15 cellular contexts compared by ENCODE assay signal in the genomic region with DNA sequence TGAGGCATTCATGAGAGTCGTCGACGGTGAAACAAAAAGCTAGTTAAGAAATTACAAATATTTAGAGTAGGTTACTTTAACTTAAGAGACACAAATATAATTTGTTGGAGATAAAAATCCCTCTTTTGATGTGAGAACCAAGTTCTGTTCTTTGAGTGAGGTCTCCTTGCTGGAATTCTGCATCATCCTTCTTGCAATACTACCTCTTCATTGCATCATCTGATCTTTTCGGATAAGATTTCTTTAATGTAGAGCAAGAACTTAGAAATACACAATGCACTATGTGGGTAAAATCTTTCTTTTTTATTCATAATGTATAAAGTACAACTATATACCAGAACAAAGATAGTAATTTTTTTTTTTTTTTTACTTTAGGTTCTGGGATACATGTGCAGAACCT.
DNase-seq lines count a peak whose midpoint lies in the region; ATAC-seq, FAIRE-seq and TF ChIP-seq lines count a peak whose summit lies in the region.
"Had no signal": no experiment of that assay in that cellular context is flagged by ENCODE, and none has a peak within 500 bp of the region (broad histone marks: within the 10 kb centered on the region; RNA-seq: fewer than 3 reads in every experiment).

No MANE protein-coding gene starts in this region.

- no peak overlapping the region for H3K4ac ChIP-seq in mesenchymal stem cell (ENCODE audit: low read depth in 1 of 2, low read length in 2 of 2)

- no peak overlapping the region for H4K91ac ChIP-seq in mesenchymal stem cell (ENCODE audit: low read length)

- no peaks in the 10 kb centered on the region for H4K20me1 ChIP-seq in HCT116 (ENCODE audit: insufficient read depth)

- H3K27ac ChIP-seq in A549 (peak overlapping the region; percentile 59 to 77), HCT116 (ENCODE audit: low read depth, low read length) (no peak overlapping the region), mesenchymal stem cell (ENCODE audit: low read length, poor library complexity, severe bottlenecking) (peak overlapping the region; percentile 89)
- H3K27ac ChIP-seq: WERI-Rb-1 had no signal

- WGBS in A549 (ENCODE audit: missing lambda C conversion rate): 89% methylated on average over 4 of the region's 4 CpGs
- no CpG with 5 or more reads among the region's 4 CpGs for WGBS in mesenchymal stem cell

- CTCF ChIA-PET in A549 (lab: Yijun Ruan, JAX) (no interaction called here), HCT116 (lab: Charles Lee) (no interaction called here)

- peaks cover 33% of the 10 kb centered on the region for H3K4me1 Mint-ChIP-seq in activated T-helper 2 cell treated with anti-CD3 and anti-CD28 coated beads, Interferon-gamma antibody, Interleukin-2, Interleukin-4, amounts not matched to agents 10 μg/mL and 5 μg/mL and 100 μg/mL, durations not matched to agents 14 hours and 24 hours and 36 hours (ENCODE audit: low read depth)

- H3K9me2 ChIP-seq in HCT116 (ENCODE audit: insufficient read depth): no peaks in the 10 kb centered on the region

- no TSS peak for BruUV-seq in HCT116 (replicated peaks; lab: Mats Ljungman, UMichigan)

- no peaks in the 10 kb centered on the region for H3K9me3 Mint-ChIP-seq in activated T-helper 2 cell treated with anti-CD3 and anti-CD28 coated beads, Interferon-gamma antibody, Interleukin-2, Interleukin-4, amounts not matched to agents 10 μg/mL and 5 μg/mL and 100 μg/mL, durations not matched to agents 14 hours and 24 hours and 36 hours

- H3K4me3 ChIP-seq in A549 (no peak overlapping the region), HCT116 (replicated peaks in 1 of 2; ENCODE audit: low read depth in 1 of 2, low read length in 2 of 2) (no peak overlapping the region), cardiac fibroblast (replicated peaks in 1 of 2; ENCODE audit: low read depth in 2 of 2, low read length in 2 of 2) (no peak overlapping the region), mesenchymal stem cell (ENCODE audit: insufficient read depth in 1 of 2, low read depth in 1 of 2, low read length in 2 of 2) (peak overlapping the region in 1 of 2 experiments; percentile 45)

- no peak overlapping the region for H3K14ac ChIP-seq in mesenchymal stem cell (ENCODE audit: low read length in 2 of 2)

- no peak for TF ChIP-seq EP300 in A549 (IDR thresholded peaks at IDR 0.05)

- FAIRE-seq in A549 (lab: Jason Lieb, UNC): no peak
- FAIRE-seq: GM19239 had no signal

- no peak overlapping the region for H2BK15ac ChIP-seq in mesenchymal stem cell (ENCODE audit: low read depth, poor library complexity, severe bottlenecking)

- no peak overlapping the region for H2AFZ ChIP-seq in HCT116 (ENCODE audit: low read depth, low read length, poor library complexity, severe bottlenecking)
- H2AFZ ChIP-seq in mesenchymal stem cell (ENCODE audit: low read depth, low read length): no peak overlapping the region

- H3K27me3 ChIP-seq in HCT116 (ENCODE audit: insufficient read depth, low read length) (no peaks in the 10 kb centered on the region), mesenchymal stem cell (ENCODE audit: control insufficient read depth in 1 of 2, insufficient read depth in 1 of 2, low read length in 2 of 2) (no peaks in the 10 kb centered on the region)

- ATAC-seq in A549 (no peak), HCT116 (no peak), GM18502 (IDR thresholded peaks at IDR 0.05; ENCODE audit: poor library complexity, unreplicated experiment) (no peak)
- ATAC-seq: PC-3 had no signal

- H3K9ac ChIP-seq in HCT116 (ENCODE audit: low read length) (no peak overlapping the region), mesenchymal stem cell (ENCODE audit: low read length) (peak overlapping the region; percentile 90)

- H2BK12ac ChIP-seq in mesenchymal stem cell (ENCODE audit: low read length in 2 of 2): no peak overlapping the region

- TF ChIP-seq CTCF in A549 (IDR thresholded peaks at IDR 0.05): no peak
- TF ChIP-seq CTCF in HCT116 (IDR thresholded peaks at IDR 0.05 in 2 of 3, conservative IDR thresholded peaks at IDR 0.05 in 1 of 3; ENCODE audit: borderline replicate concordance in 1 of 3, insufficient read depth in 1 of 3, low read depth in 2 of 3, low read length in 2 of 3): no peak
- TF ChIP-seq CTCF in cardiac fibroblast (IDR thresholded peaks at IDR 0.05; ENCODE audit: low read depth, low read length): no peak

- no peak overlapping the region for H3K18ac ChIP-seq in mesenchymal stem cell (ENCODE audit: low read depth in 1 of 2, low read length in 2 of 2)

- H2BK5ac ChIP-seq in mesenchymal stem cell (ENCODE audit: low read depth, low read length, poor library complexity, severe bottlenecking): peak overlapping the region; percentile 5

- intact Hi-C loops in HCT116 (cut with micrococcal nuclease): no loop called here
- intact Hi-C loops in activated T-helper 2 cell treated with anti-CD3 and anti-CD28 coated beads, Interferon-gamma antibody, Interleukin-2, Interleukin-4, amounts not matched to agents 10 μg/mL and 5 μg/mL and 100 μg/mL, durations not matched to agents 14 hours and 24 hours and 36 hours (cut with micrococcal nuclease): no loop called here

- no peaks in the 10 kb centered on the region for H3K79me2 ChIP-seq in HCT116 (ENCODE audit: insufficient read depth, low read length)

- H2AK5ac ChIP-seq in mesenchymal stem cell (ENCODE audit: low read length, severe bottlenecking): peak overlapping the region; percentile 14

- H3K4me2 ChIP-seq in A549 (no peak overlapping the region), HCT116 (ENCODE audit: low read length) (no peak overlapping the region), mesenchymal stem cell (ENCODE audit: low read length, poor library complexity, severe bottlenecking) (no peak overlapping the region)

- no peak overlapping the region for H3K4me3 Mint-ChIP-seq in activated T-helper 2 cell treated with anti-CD3 and anti-CD28 coated beads, Interferon-gamma antibody, Interleukin-2, Interleukin-4, amounts not matched to agents 10 μg/mL and 5 μg/mL and 100 μg/mL, durations not matched to agents 14 hours and 24 hours and 36 hours (ENCODE audit: low read depth)

- DNase-seq in A549 (ENCODE audit: low read depth in 1 of 2, low spot score in 1 of 2): no peak
- DNase-seq in HCT116 (ENCODE audit: low read depth, low spot score): no peak
- peak; percentile 25 to 39 for DNase-seq in cardiac fibroblast (ENCODE audit: low read depth in 2 of 2)
- no peak for DNase-seq in mesenchymal stem cell
- no peak for DNase-seq in activated CD4-positive, alpha-beta T cell treated with anti-CD3 and anti-CD28 coated beads, Interleukin-2, amount 50 U/mL, for 4 hours
- no peak for DNase-seq in activated T-helper 2 cell treated with anti-CD3 and anti-CD28 coated beads, Interferon-gamma antibody, Interleukin-2, Interleukin-4, amounts not matched to agents 10 μg/mL and 5 μg/mL and 100 μg/mL, durations not matched to agents 14 hours and 24 hours and 36 hours (ENCODE audit: low spot score)
- DNase-seq in SHP77 (lab: John Stamatoyannopoulos, UW): no peak
- DNase-seq: activated naive CD4-positive, alpha-beta T cell; hippocampal formation; NCI-H1930; PC-3; WERI-Rb-1 had no signal

- no peak overlapping the region for H2BK120ac ChIP-seq in mesenchymal stem cell (ENCODE audit: low read depth, low read length)

- no peaks in the 10 kb centered on the region for H3K9me3 ChIP-seq in A549
- H3K9me3 ChIP-seq in HCT116 (ENCODE audit: control insufficient read depth in 1 of 2, insufficient read depth in 1 of 2, low read depth in 1 of 2, low read length in 2 of 2): no peaks in the 10 kb centered on the region
- no peaks in the 10 kb centered on the region for H3K9me3 ChIP-seq in mesenchymal stem cell (ENCODE audit: control insufficient read depth, low read length)

- H3K27me3 Mint-ChIP-seq in activated T-helper 2 cell treated with anti-CD3 and anti-CD28 coated beads, Interferon-gamma antibody, Interleukin-2, Interleukin-4, amounts not matched to agents 10 μg/mL and 5 μg/mL and 100 μg/mL, durations not matched to agents 14 hours and 24 hours and 36 hours (ENCODE audit: low read depth): no peaks in the 10 kb centered on the region
- H3K27me3 Mint-ChIP-seq: progenitor cell of endocrine pancreas had no signal

- RAD21 ChIA-PET in HCT116 (lab: Charles Lee; ENCODE audit: low non-redundant PET in 1 of 2, low total read pairs in 2 of 2, uncharacterized antibody in 2 of 2, unreplicated experiment in 2 of 2): no interaction called here

- no peak overlapping the region for H3K23ac ChIP-seq in mesenchymal stem cell (ENCODE audit: low read length in 2 of 2)

- H3K79me1 ChIP-seq in mesenchymal stem cell (replicated peaks; ENCODE audit: low read length, poor library complexity, severe bottlenecking): no peaks in the 10 kb centered on the region

- no peak for TF ChIP-seq POLR2A in A549 (IDR thresholded peaks at IDR 0.05; ENCODE audit: low read length)
- TF ChIP-seq POLR2A in HCT116 (IDR thresholded peaks at IDR 0.05; ENCODE audit: borderline replicate concordance, extremely low read depth, insufficient read depth, insufficient read length): no peak

- H3K36me3 Mint-ChIP-seq in activated T-helper 2 cell treated with anti-CD3 and anti-CD28 coated beads, Interferon-gamma antibody, Interleukin-2, Interleukin-4, amounts not matched to agents 10 μg/mL and 5 μg/mL and 100 μg/mL, durations not matched to agents 14 hours and 24 hours and 36 hours (ENCODE audit: low read depth): peaks cover 2% of the 10 kb centered on the region

- POLR2A ChIA-PET in A549 (lab: Yijun Ruan, JAX) (no interaction called here), HCT116 (lab: Charles Lee) (no interaction called here)

- H3K36me3 ChIP-seq in HCT116 (ENCODE audit: control insufficient read depth in 1 of 2, insufficient read depth in 2 of 2, low read length in 2 of 2) (no peaks in the 10 kb centered on the region), mesenchymal stem cell (ENCODE audit: control insufficient read depth in 1 of 2, insufficient read depth in 2 of 2, low read depth in 1 of 2, low read length in 2 of 2) (no peaks in the 10 kb centered on the region)
- H3K36me3 ChIP-seq: WERI-Rb-1 had no signal

- H3K4me1 ChIP-seq in A549 (peaks cover 27% of the 10 kb centered on the region), HCT116 (ENCODE audit: control insufficient read depth in 1 of 2, insufficient read depth in 2 of 2, low read length in 2 of 2) (no peaks in the 10 kb centered on the region; a peak in 1 of 4 replicates), mesenchymal stem cell (ENCODE audit: control insufficient read depth, insufficient read depth, low read depth, low read length) (peaks cover 5% of the 10 kb centered on the region)

- H4K8ac ChIP-seq in mesenchymal stem cell (ENCODE audit: low read length): no peak overlapping the region

- TF ChIP-seq RAD21 in A549 (conservative IDR thresholded peaks at IDR 0.05 in 1 of 2, IDR thresholded peaks at IDR 0.05 in 1 of 2): no peak
- no peak for TF ChIP-seq RAD21 in HCT116 (IDR thresholded peaks at IDR 0.05; ENCODE audit: low read depth)

- no peak overlapping the region for H3K27ac Mint-ChIP-seq in activated T-helper 2 cell treated with anti-CD3 and anti-CD28 coated beads, Interferon-gamma antibody, Interleukin-2, Interleukin-4, amounts not matched to agents 10 μg/mL and 5 μg/mL and 100 μg/mL, durations not matched to agents 14 hours and 24 hours and 36 hours

TF ChIP-seq in A549, 52 proteins besides CTCF, POLR2A, EP300 and RAD21:
- peak; percentile 49 to 68; a peak in 3 of 4 replicates for TF ChIP-seq CEBPB (IDR thresholded peaks at IDR 0.05)
- TF ChIP-seq CBX2 (IDR thresholded peaks at IDR 0.05; ENCODE audit: borderline replicate concordance, low read depth): no peak

TF ChIP-seq in HCT116, 20 proteins besides CTCF, POLR2A, EP300 and RAD21 (continues in another document):
- no peak for TF ChIP-seq TCF7L2 (IDR thresholded peaks at IDR 0.05; ENCODE audit: borderline replicate concordance, extremely low read depth, insufficient read depth, insufficient read length)

Comparison
In these comparisons a context has a peak if more than half of its experiments do, and no peak if none do; other contexts are left out.
1. DNase-seq: peak in cardiac fibroblast (2 of 2); none in A549 (0 of 2), HCT116 (single experiment), mesenchymal stem cell (single experiment), activated CD4-positive, alpha-beta T cell treated with anti-CD3 and anti-CD28 coated beads, Interleukin-2, amount 50 U/mL, for 4 hours (0 of 2), activated T-helper 2 cell treated with anti-CD3 and anti-CD28 coated beads, Interferon-gamma antibody, Interleukin-2, Interleukin-4, amounts not matched to agents 10 μg/mL and 5 μg/mL and 100 μg/mL, durations not matched to agents 14 hours and 24 hours and 36 hours (single experiment) and SHP77 (0 of 2).